11 cellular contexts compared by ENCODE assay signal in the genomic region with DNA sequence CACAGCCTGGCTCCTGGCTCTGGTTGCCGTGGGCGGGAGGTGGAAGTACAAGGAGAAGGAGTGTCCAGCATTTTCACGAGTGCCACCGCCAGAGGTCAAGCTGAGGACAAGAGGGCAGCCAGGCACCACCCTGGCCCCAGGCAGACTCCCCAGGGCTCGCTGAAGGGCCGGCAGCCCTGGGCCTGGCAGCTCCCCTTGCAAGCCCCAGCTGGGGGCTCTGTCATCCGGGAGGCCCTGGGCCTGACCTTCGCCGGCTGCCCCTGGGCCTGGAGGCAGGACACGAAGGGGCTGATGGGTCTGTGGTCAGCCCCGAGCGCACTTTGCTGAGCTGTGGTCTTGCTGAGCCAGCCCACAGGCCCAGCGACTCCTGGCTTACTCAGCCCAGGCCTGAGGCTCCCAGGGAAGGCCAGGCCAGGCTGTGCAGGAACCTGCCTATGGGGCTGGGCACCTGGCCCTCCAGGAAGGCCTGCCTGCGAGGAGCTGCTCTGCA.
DNase-seq lines count a peak whose midpoint lies in the region; ATAC-seq and TF ChIP-seq lines count a peak whose summit lies in the region.
"Had no signal": no experiment of that assay in that cellular context is flagged by ENCODE, and none has a peak within 500 bp of the region (broad histone marks: within the 10 kb centered on the region; RNA-seq: fewer than 3 reads in every experiment).

No MANE protein-coding gene starts in this region.

- H3K4me3 ChIP-seq in HUES6 (ENCODE audit: low read depth, low read length) = no peak overlapping the region
- no peak overlapping the region for H3K4me3 ChIP-seq in astrocyte of the spinal cord (ENCODE audit: low read depth, low read length)
- H3K4me3 ChIP-seq in tibial artery = no peak overlapping the region

- intact Hi-C loops in tibial artery (cut with DNase I; ENCODE audit: low total_unique reads) = loop anchor here (10.0 kb wide), 2 partner anchors 68 to 112 kb away; no protein-coding TSS in a partner anchor

- no peaks in the 10 kb centered on the region for H3K9me3 ChIP-seq in HUES6 (ENCODE audit: control insufficient read depth, insufficient read depth, low read depth, low read length)
- H3K9me3 ChIP-seq in tibial artery = no peaks in the 10 kb centered on the region

- ATAC-seq in GM18861 (IDR thresholded peaks at IDR 0.05; ENCODE audit: unreplicated experiment) = no peak
- no peak for ATAC-seq in HG02759 (IDR thresholded peaks at IDR 0.05; ENCODE audit: unreplicated experiment)

- H3K27ac ChIP-seq in HUES6 (ENCODE audit: low read depth, low read length) (peak overlapping the region; percentile 47; the same call in 1 of the 2 replicates), tibial artery (peak overlapping the region; percentile 90 to 93)

- H3K4me1 Mint-ChIP-seq in mesothelial cell of epicardium = peaks cover 36% of the 10 kb centered on the region

- H3K27ac Mint-ChIP-seq in mesothelial cell of epicardium = peak overlapping the region; percentile 95
- H3K27ac Mint-ChIP-seq: activated naive CD8-positive, alpha-beta T cell had no signal

- H3K9me3 Mint-ChIP-seq in mesothelial cell of epicardium = no peaks in the 10 kb centered on the region

- H3K4me3 Mint-ChIP-seq in mesothelial cell of epicardium = peak overlapping the region; percentile 60

- TF ChIP-seq CTCF in astrocyte of the spinal cord (IDR thresholded peaks at IDR 0.05; ENCODE audit: low read depth, low read length) (no peak), mesothelial cell of epicardium (IDR thresholded peaks at IDR 0.05; ENCODE audit: unreplicated experiment) (no peak), tibial artery (IDR thresholded peaks at IDR 0.05) (no peak)

- DNase-seq in astrocyte of the spinal cord (ENCODE audit: low read depth, low spot score) (peak; percentile 45), mesothelial cell of epicardium (ENCODE audit: low spot score in 2 of 2, unreplicated experiment in 2 of 2) (no peak), tibial artery (no peak), NCI-H82 treated with DMSO at 0.1 percent for 48 hours (lab: John Stamatoyannopoulos, UW; ENCODE audit: unreplicated experiment) (no peak)
- DNase-seq: DMS79, NCI-H748 treated with DMSO at 0.1 percent for 48 hours, SW 1271 had no signal

- no peaks in the 10 kb centered on the region for H3K27me3 ChIP-seq in HUES6 (ENCODE audit: control insufficient read depth, insufficient read depth, low read length)
- no peaks in the 10 kb centered on the region for H3K27me3 ChIP-seq in tibial artery

- H3K27me3 Mint-ChIP-seq in mesothelial cell of epicardium (ENCODE audit: low read depth) = no peaks in the 10 kb centered on the region
- H3K27me3 Mint-ChIP-seq: activated naive CD8-positive, alpha-beta T cell had no signal

- H3K36me3 Mint-ChIP-seq in mesothelial cell of epicardium = no peaks in the 10 kb centered on the region
- H3K36me3 Mint-ChIP-seq: activated naive CD8-positive, alpha-beta T cell had no signal

- in situ Hi-C loops in astrocyte of the spinal cord (cut with HindIII; ENCODE audit: low sequenced_read_pairs) = no loop called here

- H3K36me3 ChIP-seq in HUES6 (ENCODE audit: control insufficient read depth, insufficient read depth, low read length) (no peaks in the 10 kb centered on the region), tibial artery (no peaks in the 10 kb centered on the region)

- peak overlapping the region; percentile 58 for H3K9ac ChIP-seq in HUES6 (ENCODE audit: low read length)

- H3K4me1 ChIP-seq in HUES6 (ENCODE audit: control insufficient read depth, insufficient read depth, low read length) = peaks cover 45% of the 10 kb centered on the region
- peaks cover 19 to 100% (median 89%) of the 10 kb centered on the region in 4 donors for H3K4me1 ChIP-seq in tibial artery
